In genomic region chr1:229035054-229035747, GRCh38 we compare ENCODE assay signal across 11 cellular contexts.
DNase-seq lines count a peak whose midpoint lies in the region; ATAC-seq and TF ChIP-seq lines count a peak whose summit lies in the region.
"Had no signal": no experiment of that assay in that cellular context is flagged by ENCODE, and none has a peak within 500 bp of the region (broad histone marks: within the 10 kb centered on the region; RNA-seq: fewer than 3 reads in every experiment).

No MANE protein-coding gene starts in this region.

- DNase-seq in stimulated activated naive CD8-positive, alpha-beta T cell treated with anti-CD3 and anti-CD28 coated beads, Interleukin-15, Interleukin-2, amounts not matched to agents 100 U/mL and 50 U/mL, for 24 hours: no peak
- no peak for DNase-seq in stimulated activated naive CD8-positive, alpha-beta T cell treated with anti-CD3 and anti-CD28 coated beads, Interleukin-15, amount 100 ng/mL, for 72 hours
- DNase-seq in MV-4-11 (lab: John Stamatoyannopoulos, UW) (peak; percentile 8), lower leg skin (ENCODE audit: low spot score in 2 of 2) (no peak), left colon (no peak), amygdala (lab: John Stamatoyannopoulos, UW) (no peak)
- DNase-seq: AML-193, cortex of kidney, sigmoid colon had no signal

- ATAC-seq in stimulated activated naive CD8-positive, alpha-beta T cell treated with anti-CD3 and anti-CD28 coated beads, Interleukin-15, Interleukin-2, amounts not matched to agents 100 U/mL and 50 U/mL, for 24 hours: peak; percentile 57
- no peak for ATAC-seq in stimulated activated naive CD8-positive, alpha-beta T cell treated with anti-CD3 and anti-CD28 coated beads, Interleukin-15, amount 100 ng/mL, for 72 hours
- peak; percentile 86 for ATAC-seq in HG02759 (IDR thresholded peaks at IDR 0.05; ENCODE audit: unreplicated experiment)
- no peak for ATAC-seq in GM19467 (IDR thresholded peaks at IDR 0.05; ENCODE audit: unreplicated experiment)
- no peak for ATAC-seq in left colon

- H3K4me3 ChIP-seq in lower leg skin (ENCODE audit: low read depth, poor library complexity, severe bottlenecking): no peak overlapping the region
- H3K4me3 ChIP-seq: sigmoid colon had no signal

- no peak overlapping the region for H3K27ac Mint-ChIP-seq in stimulated activated naive CD8-positive, alpha-beta T cell treated with anti-CD3 and anti-CD28 coated beads, Interleukin-15, amount 100 ng/mL, for 72 hours

- H3K27me3 Mint-ChIP-seq in stimulated activated naive CD8-positive, alpha-beta T cell treated with anti-CD3 and anti-CD28 coated beads, Interleukin-15, amount 100 ng/mL, for 72 hours: peaks cover 46% of the 10 kb centered on the region

- peaks cover 9% of the 10 kb centered on the region for H3K4me1 Mint-ChIP-seq in stimulated activated naive CD8-positive, alpha-beta T cell treated with anti-CD3 and anti-CD28 coated beads, Interleukin-15, amount 100 ng/mL, for 72 hours

- intact Hi-C loops in lower leg skin (cut with DNase I; ENCODE audit: low total_unique reads): no loop called here
- intact Hi-C loops in left colon (cut with DNase I, micrococcal nuclease): no loop called here

- no peaks in the 10 kb centered on the region for H3K9me3 Mint-ChIP-seq in stimulated activated naive CD8-positive, alpha-beta T cell treated with anti-CD3 and anti-CD28 coated beads, Interleukin-15, amount 100 ng/mL, for 72 hours

- TF ChIP-seq CTCF in lower leg skin (IDR thresholded peaks at IDR 0.05): no peak

- WGBS in lower leg skin, 2 donors: 87 to 92% methylated on average over 6 of the region's 6 CpGs

- TF ChIP-seq POLR2A in lower leg skin (IDR thresholded peaks at IDR 0.05): no peak

- no peak overlapping the region for H3K4me3 Mint-ChIP-seq in stimulated activated naive CD8-positive, alpha-beta T cell treated with anti-CD3 and anti-CD28 coated beads, Interleukin-15, amount 100 ng/mL, for 72 hours

Comparison
In these comparisons a context has a peak if more than half of its experiments do, and no peak if none do; other contexts are left out.
1. ATAC-seq: peak in stimulated activated naive CD8-positive, alpha-beta T cell treated with anti-CD3 and anti-CD28 coated beads, Interleukin-15, Interleukin-2, amounts not matched to agents 100 U/mL and 50 U/mL, for 24 hours (single experiment) and HG02759 (single experiment); none in stimulated activated naive CD8-positive, alpha-beta T cell treated with anti-CD3 and anti-CD28 coated beads, Interleukin-15, amount 100 ng/mL, for 72 hours (single experiment), GM19467 (single experiment) and left colon (single experiment).